ENCODE assay signal across 15 cellular contexts in genomic region chr3:117788499-117788898, GRCh38.
A peak's percentile ranks its signal among the peaks of the same experiment; 100 is the strongest.
DNase-seq lines count a peak whose midpoint lies in the region; ATAC-seq and TF ChIP-seq lines count a peak whose summit lies in the region.
"Had no signal": no experiment of that assay in that cellular context is flagged by ENCODE, and none has a peak within 500 bp of the region (broad histone marks: within the 10 kb centered on the region; RNA-seq: fewer than 3 reads in every experiment).

No MANE protein-coding gene starts in this region.

- no peaks in the 10 kb centered on the region for H3K27me3 ChIP-seq in esophagus squamous epithelium

- peak; percentile 56 for ATAC-seq in WTC11

- H3K27me3 Mint-ChIP-seq in WTC11 (ENCODE audit: low read depth), result no peaks in the 10 kb centered on the region

- no peak overlapping the region for H3K27ac ChIP-seq in esophagus squamous epithelium

- DNase-seq in NCI-H82 (lab: John Stamatoyannopoulos, UW) (peak; percentile 87), NCI-H82 treated with DMSO at 0.1 percent for 48 hours (lab: John Stamatoyannopoulos, UW; ENCODE audit: unreplicated experiment) (no peak), WTC11 (ENCODE audit: low spot score) (no peak), iPS-NIHi7 (ENCODE audit: extremely low spot score) (peak; percentile 12), GM10266 (ENCODE audit: extremely low spot score) (no peak), glomerular visceral epithelial cell (ENCODE audit: extremely low spot score) (no peak), esophagus squamous epithelium (lab: John Stamatoyannopoulos, UW) (no peak), NCI-H2081 treated with DMSO at 0.1 percent for 48 hours (lab: John Stamatoyannopoulos, UW) (no peak)
- DNase-seq: C1 segment of cervical spinal cord, COR-L47, MM.1S, NCI-H1694 treated with DMSO at 0.1 percent for 48 hours, NCI-H526, OCI-M1, SHP77 treated with DMSO at 0.1 percent for 48 hours had no signal

- H3K4me1 ChIP-seq in esophagus squamous epithelium, result no peaks in the 10 kb centered on the region

- TF ChIP-seq CTCF in WTC11 (IDR thresholded peaks at IDR 0.05), result no peak
- no peak for TF ChIP-seq CTCF in GM10266 (IDR thresholded peaks at IDR 0.05; ENCODE audit: control insufficient read depth, insufficient read depth, low read depth, missing control alignments)
- no peak for TF ChIP-seq CTCF in esophagus squamous epithelium (IDR thresholded peaks at IDR 0.05)

- no peak overlapping the region for H3K4me3 ChIP-seq in esophagus squamous epithelium

- intact Hi-C loops in esophagus squamous epithelium (cut with DNase I), result no loop called here

- 52 to 76% methylated on average over 3 of the region's 3 CpGs for WGBS in esophagus squamous epithelium, 2 donors

- H3K9me3 Mint-ChIP-seq in WTC11, result no peaks in the 10 kb centered on the region

- POLR2A ChIA-PET in WTC11 (lab: Charles Lee), result interaction anchor here (0.6 kb wide), 1 partner anchor 21 kb away, joined by 3 read pairs; no protein-coding TSS in a partner anchor

- H3K27ac Mint-ChIP-seq in WTC11, result peak overlapping the region; percentile 35; the same call in 1 of the 2 replicates

- no peak overlapping the region for H3K4me3 Mint-ChIP-seq in WTC11

- no peaks in the 10 kb centered on the region for H3K36me3 Mint-ChIP-seq in WTC11

- CTCF ChIA-PET in WTC11 (lab: Charles Lee), result no interaction called here

- H3K4me1 Mint-ChIP-seq in WTC11, result peaks cover 37% of the 10 kb centered on the region

- H3K36me3 ChIP-seq in esophagus squamous epithelium, result no peaks in the 10 kb centered on the region

- no peak for TF ChIP-seq POLR2A in esophagus squamous epithelium (IDR thresholded peaks at IDR 0.05)

- no peaks in the 10 kb centered on the region for H3K9me3 ChIP-seq in esophagus squamous epithelium

TF ChIP-seq in WTC11, 78 proteins besides CTCF, POLR2A, EP300 and RAD21:
- TF ChIP-seq ZNF671 (CRISPR knock-in tag; IDR thresholded peaks at IDR 0.05) (no peak), GABPB1 (CRISPR knock-in tag; IDR thresholded peaks at IDR 0.05) (no peak), AFF4 (CRISPR knock-in tag; IDR thresholded peaks at IDR 0.05; ENCODE audit: borderline replicate concordance) (no peak), ATF6 (CRISPR knock-in tag; IDR thresholded peaks at IDR 0.05) (no peak), NFATC4 (CRISPR knock-in tag; IDR thresholded peaks at IDR 0.05) (no peak)

Comparison
In these comparisons a context has a peak if more than half of its experiments do, and no peak if none do; other contexts are left out.
1. DNase-seq: peak in NCI-H82 (single experiment) and iPS-NIHi7 (single experiment); none in NCI-H82 treated with DMSO at 0.1 percent for 48 hours (single experiment), WTC11 (single experiment), GM10266 (single experiment), glomerular visceral epithelial cell (single experiment), esophagus squamous epithelium (single experiment) and NCI-H2081 treated with DMSO at 0.1 percent for 48 hours (single experiment).